8 cellular contexts compared by ENCODE assay signal in the genomic region with DNA sequence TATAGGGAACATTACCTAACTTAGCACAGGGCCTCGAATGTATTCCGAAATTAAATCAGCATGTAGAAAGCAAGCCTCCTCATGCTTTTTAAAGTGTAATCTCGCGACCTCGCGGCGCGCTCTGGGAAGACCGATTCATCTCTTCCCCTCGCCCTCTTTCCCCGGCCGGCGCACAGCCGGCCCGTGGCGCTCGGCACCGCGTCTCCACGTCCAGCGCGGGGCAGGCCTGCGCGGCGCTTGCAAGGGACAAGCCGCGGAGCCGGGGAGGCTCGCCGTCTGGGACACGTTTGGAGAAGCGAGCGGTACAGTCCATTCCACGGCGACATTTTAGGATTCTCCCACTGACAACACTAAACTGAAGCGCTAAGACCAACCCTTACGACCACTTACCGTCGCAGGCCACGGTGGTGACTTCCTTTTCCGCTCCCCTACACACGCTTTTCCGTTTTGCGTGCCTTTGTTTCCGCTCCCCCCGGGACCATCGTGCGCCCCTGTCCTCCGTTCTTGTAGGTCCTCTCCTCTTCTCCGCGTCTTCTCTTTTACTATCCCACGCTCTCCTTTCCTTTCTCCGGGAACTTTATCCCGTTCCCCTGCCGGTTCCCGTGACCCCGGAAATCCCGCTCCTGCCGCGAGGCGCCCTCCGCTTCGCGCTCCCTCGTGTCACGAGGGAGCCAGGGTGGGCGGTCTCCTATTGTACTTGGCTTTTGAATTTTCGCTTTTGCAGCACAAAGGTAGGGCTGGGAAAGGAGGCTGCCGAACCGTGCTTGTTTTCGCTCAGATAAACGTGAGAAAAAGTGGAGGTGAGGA. TPM values are rescaled to one million over a fixed set of nuclear protein-coding genes. Genes with fewer than 3 reads are reported as not detected.
DNase-seq lines count a peak whose midpoint lies in the region; ATAC-seq and TF ChIP-seq lines count a peak whose summit lies in the region.

ECHDC1 (minus strand) TSS at position 664 of the 807 bp plus-strand sequence. CDS start 12,581 bp downstream, outside the sequence.

- H3K36me3 ChIP-seq in heart left ventricle (no peaks in the 10 kb centered on the region), upper lobe of left lung (no peaks in the 10 kb centered on the region)

- 0 to 1% (median 0%) methylated on average over 63 to 71 of the region's 72 CpGs for WGBS in heart left ventricle, 4 donors
- 0 to 1% methylated on average over 71 to 72 of the region's 72 CpGs for WGBS in upper lobe of left lung, 2 donors

- no peak within 1 kb of the TSS for H3K27ac Mint-ChIP-seq in activated naive CD8-positive, alpha-beta T cell treated with anti-CD3 and anti-CD28 coated beads, Interleukin-2, amount 10 ng/mL, durations not matched to agents 7 days and 5 days

- POLR2A ChIA-PET in activated naive CD8-positive, alpha-beta T cell treated with anti-CD3 and anti-CD28 coated beads, Interleukin-2, amount 10 ng/mL, durations not matched to agents 7 days and 5 days (lab: Charles Lee): interaction anchor here (0.6 to 1.4 kb wide), 5 partner anchors 10 to 1552 kb away, joined by 3 to 6 read pairs (median 3); partner anchors contain the start of genes NCOA7 and RNF146

- peak; percentile 84 for ATAC-seq in HG02571 (IDR thresholded peaks at IDR 0.05; ENCODE audit: unreplicated experiment)
- ATAC-seq in activated naive CD8-positive, alpha-beta T cell treated with anti-CD3 and anti-CD28 coated beads, Interleukin-2, amount 10 ng/mL, durations not matched to agents 7 days and 5 days (ENCODE audit: low read depth): peak; percentile 89
- peak; percentile 60 to 90 (median 88) for ATAC-seq in heart left ventricle
- peak; percentile 85 to 88 for ATAC-seq in upper lobe of left lung (ENCODE audit: low FRiP score in 2 of 2)

- TF ChIP-seq CTCF in GM10266 (IDR thresholded peaks at IDR 0.05; ENCODE audit: control insufficient read depth, insufficient read depth, low read depth, missing control alignments): no peak
- no peak for TF ChIP-seq CTCF in NB4 (IDR thresholded peaks at IDR 0.05; ENCODE audit: low read depth, low read length)
- peak in 1 of 12 donors; percentile 23 for TF ChIP-seq CTCF in heart left ventricle (IDR thresholded peaks at IDR 0.05)
- no peak for TF ChIP-seq CTCF in upper lobe of left lung (IDR thresholded peaks at IDR 0.05)

- no peaks in the 10 kb centered on the region for H3K9me3 ChIP-seq in heart left ventricle
- H3K9me3 ChIP-seq in upper lobe of left lung: no peaks in the 10 kb centered on the region

- H3K4me3 ChIP-seq in NB4 (ENCODE audit: low read depth, low read length): peak within 1 kb of the TSS; percentile 98
- H3K4me3 ChIP-seq in heart left ventricle: peak within 1 kb of the TSS; percentile 66 to 84 (median 78)
- peak within 1 kb of the TSS; percentile 57 to 88 (median 72) for H3K4me3 ChIP-seq in upper lobe of left lung

- peaks cover 10% of the 10 kb centered on the region for H3K4me1 Mint-ChIP-seq in activated naive CD8-positive, alpha-beta T cell treated with anti-CD3 and anti-CD28 coated beads, Interleukin-2, amount 10 ng/mL, durations not matched to agents 7 days and 5 days

- H3K9me3 Mint-ChIP-seq in activated naive CD8-positive, alpha-beta T cell treated with anti-CD3 and anti-CD28 coated beads, Interleukin-2, amount 10 ng/mL, durations not matched to agents 7 days and 5 days: no peaks in the 10 kb centered on the region

- no peaks in the 10 kb centered on the region for H3K27me3 ChIP-seq in heart left ventricle
- H3K27me3 ChIP-seq in upper lobe of left lung: no peaks in the 10 kb centered on the region

- no peak within 1 kb of the TSS for H3K4me3 Mint-ChIP-seq in activated naive CD8-positive, alpha-beta T cell treated with anti-CD3 and anti-CD28 coated beads, Interleukin-2, amount 10 ng/mL, durations not matched to agents 7 days and 5 days

- H3K27me3 Mint-ChIP-seq in activated naive CD8-positive, alpha-beta T cell treated with anti-CD3 and anti-CD28 coated beads, Interleukin-2, amount 10 ng/mL, durations not matched to agents 7 days and 5 days: no peaks in the 10 kb centered on the region

- intact Hi-C loops in heart left ventricle (cut with DNase I) (loop anchor here in 2 of 10 donors (5.0 kb wide), 2 partner anchors 76 to 114 kb away; partner anchors contain the start of genes KIAA0408 (in 1 of the 2) and RNF146 (in 1 of the 2)), posterior vena cava (cut with DNase I) (no loop called here)

- H3K36me3 Mint-ChIP-seq in activated naive CD8-positive, alpha-beta T cell treated with anti-CD3 and anti-CD28 coated beads, Interleukin-2, amount 10 ng/mL, durations not matched to agents 7 days and 5 days: peaks cover 1% of the 10 kb centered on the region

- peaks cover 0 to 56% (median 27%) of the 10 kb centered on the region in 12 donors for H3K4me1 ChIP-seq in heart left ventricle
- peaks cover 33 to 74% (median 42%) of the 10 kb centered on the region in 4 donors for H3K4me1 ChIP-seq in upper lobe of left lung

- TF ChIP-seq POLR2A in NB4 (IDR thresholded peaks at IDR 0.05; ENCODE audit: extremely low read depth, insufficient read length): peak; percentile 76
- TF ChIP-seq POLR2A in heart left ventricle (IDR thresholded peaks at IDR 0.05): peak in 1 of 2 donors; percentile 36
- TF ChIP-seq POLR2A in upper lobe of left lung (IDR thresholded peaks at IDR 0.05): peak in 3 of 4 donors; percentile 15 to 77 (median 37)

- no peak for TF ChIP-seq EP300 in upper lobe of left lung (IDR thresholded peaks at IDR 0.05)

- peak within 1 kb of the TSS; percentile 31 to 89 (median 78) for H3K27ac ChIP-seq in heart left ventricle
- H3K27ac ChIP-seq in upper lobe of left lung: peak within 1 kb of the TSS; percentile 84 to 93 (median 86)

- DNase-seq in GM10266 (ENCODE audit: extremely low spot score) (peak; percentile 68), NB4 (ENCODE audit: low read depth) (peak; percentile 91), SKM-1 (lab: John Stamatoyannopoulos, UW; ENCODE audit: unreplicated experiment) (peak; percentile 64), heart left ventricle (peak; percentile 58 to 80 (median 65)), posterior vena cava (ENCODE audit: low spot score) (peak; percentile 88), upper lobe of left lung (peak; percentile 67 to 92)
- peak; percentile 78 for DNase-seq in activated naive CD8-positive, alpha-beta T cell treated with anti-CD3 and anti-CD28 coated beads, Interleukin-2, amount 10 ng/mL, durations not matched to agents 7 days and 5 days

RNA-seq across cellular contexts. Expression of gene ECHDC1, which starts in this region (rescaled TPM):
- total RNA-seq in activated naive CD8-positive, alpha-beta T cell treated with anti-CD3 and anti-CD28 coated beads, Interleukin-2, amount 10 ng/mL, durations not matched to agents 7 days and 5 days: 10 to 100 TPM; 38.6 to 40.2 TPM
- total RNA-seq in heart left ventricle (10 to 100 TPM; 29.8 to 51.3 (median 35.2) TPM), posterior vena cava (10 to 100 TPM; 35.2 to 35.3 TPM), upper lobe of left lung (100 to 1,000 TPM in 4 of 6 donors, 10 to 100 TPM in 2; 70.5 to 146 (median 106) TPM)
- 10 to 100 TPM; 24.3 to 45.3 TPM for polyA plus RNA-seq in heart left ventricle

Comparison
In these comparisons a context has a peak if more than half of its experiments do, and no peak if none do; other contexts are left out.
1. Peak in every context shown above with its lines: DNase-seq, ATAC-seq, H3K4me3 ChIP-seq and H3K27ac ChIP-seq.